In genomic region chr10:129380279-129380678, GRCh38 we compare ENCODE assay signal across 31 cellular contexts.
"Had no signal": no experiment of that assay in that cellular context is flagged by ENCODE, and none has a peak within 500 bp of the region (broad histone marks: within the 10 kb centered on the region; RNA-seq: fewer than 3 reads in every experiment).

No MANE protein-coding gene starts in this region.

- H3K9me3 ChIP-seq: adrenal gland, ascending aorta, body of pancreas, breast epithelium had no signal

- H3K4me1 ChIP-seq: adrenal gland, ascending aorta, body of pancreas, breast epithelium had no signal

- H3K27me3 ChIP-seq: adrenal gland, ascending aorta, body of pancreas, brain microvascular endothelial cell, breast epithelium, cardiac muscle cell had no signal

- H3K36me3 ChIP-seq: adrenal gland, ascending aorta, brain microvascular endothelial cell, breast epithelium, cardiac muscle cell had no signal

- FAIRE-seq: astrocyte had no signal

- H3K4me3 ChIP-seq: adrenal gland, ascending aorta, body of pancreas, breast epithelium, cardiac muscle cell had no signal

- H3K27ac ChIP-seq: adrenal gland, ascending aorta, body of pancreas, brain microvascular endothelial cell, breast epithelium, cardiac muscle cell had no signal

- DNase-seq: activated effector memory CD4-positive, alpha-beta T cell treated with anti-CD3 and anti-CD28 coated beads, Interleukin-2, amount 50 U/mL, for 16 hours; activated effector memory CD4-positive, alpha-beta T cell treated with Interleukin-2 at 50 U/mL for 16 hours; activated gamma-delta T cell; activated gamma-delta T cell treated with Interleukin-2 at 50 U/mL for 16 hours; activated naive CD4-positive, alpha-beta T cell; activated naive CD4-positive, alpha-beta T cell treated with anti-CD3 and anti-CD28 coated beads for 36 hours; activated naive CD4-positive, alpha-beta T cell treated with anti-CD3 and anti-CD28 coated beads, Interleukin-2, amount 10 ng/mL, durations not matched to agents 7 days and 5 days; activated naive CD4-positive, alpha-beta T cell treated with anti-CD3 and anti-CD28 coated beads, Interleukin-2, amount 50 U/mL, for 16 hours; activated naive CD4-positive, alpha-beta T cell treated with Interleukin-2 at 50 U/mL for 16 hours; activated naive CD8-positive, alpha-beta T cell treated with anti-CD3 and anti-CD28 coated beads for 36 hours; activated naive CD8-positive, alpha-beta T cell treated with anti-CD3 and anti-CD28 coated beads, Interleukin-2, amount 10 ng/mL, durations not matched to agents 7 days and 5 days; activated naive CD8-positive, alpha-beta T cell treated with anti-CD3 and anti-CD28 coated beads, Interleukin-2, amount 50 U/mL, for 24 hours; activated T-cell treated with anti-CD3 and anti-CD28 coated beads for 4 hours; activated T-cell treated with anti-CD3 and anti-CD28 coated beads, Interleukin-2, amount 50 U/mL, for 1 hour; activated T-cell treated with anti-CD3 and anti-CD28 coated beads, Interleukin-2, amount 50 U/mL, for 24 hours; activated T-cell treated with anti-CD3 and anti-CD28 coated beads, Interleukin-2, amount 50 U/mL, for 4 hours; activated T-cell treated with anti-CD3 and anti-CD28 coated beads, Interleukin-2, amount 50 U/mL, for 48 hours; activated T-cell treated with anti-CD3 and anti-CD28 coated beads, Interleukin-2, amount 50 U/mL, for 72 hours; adrenal gland; amniotic stem cell; amygdala; anterior cingulate cortex; aorta; body of pancreas; brain microvascular endothelial cell; caudate nucleus; central memory CD4-positive, alpha-beta T cell had no signal
